Comparison of ENCODE assay signal across 28 cellular contexts in genomic region chr1:216224233-216224632, GRCh38.
"Had no signal": no experiment of that assay in that cellular context is flagged by ENCODE, and none has a peak within 500 bp of the region (broad histone marks: within the 10 kb centered on the region; RNA-seq: fewer than 3 reads in every experiment).

No MANE protein-coding gene starts in this region.

- H3K27ac ChIP-seq: body of pancreas, epithelial cell of prostate, gastroesophageal sphincter, neural progenitor cell, tibial artery, WERI-Rb-1 had no signal

- H3K4me1 ChIP-seq: body of pancreas, tibial artery had no signal

- H3K27me3 ChIP-seq: body of pancreas, cardiac muscle cell, gastroesophageal sphincter, neural progenitor cell, tibial artery had no signal

- H3K9me3 ChIP-seq: body of pancreas, gastroesophageal sphincter, tibial artery had no signal

- H3K4me3 ChIP-seq: body of pancreas, cardiac muscle cell, gastroesophageal sphincter, neural progenitor cell, tibial artery had no signal

- H3K9ac ChIP-seq: neural progenitor cell had no signal

- ATAC-seq: activated CD8-positive, alpha-beta memory T cell treated with anti-CD3 and anti-CD28 coated beads, Interleukin-2, amount 10 ng/mL, durations not matched to agents 7 days and 5 days; activated CD8-positive, alpha-beta T cell treated with anti-CD3 and anti-CD28 coated beads for 36 hours; body of pancreas; gastroesophageal sphincter; sciatic nerve; stimulated activated effector memory CD8-positive, alpha-beta T cell treated with anti-CD3 and anti-CD28 coated beads, Interleukin-12 subunit alpha, Interleukin-12 subunit beta, amount 100 ng/mL, for 72 hours; stimulated activated naive CD8-positive, alpha-beta T cell treated with anti-CD3 and anti-CD28 coated beads, Interleukin-15, amount 100 ng/mL, for 72 hours had no signal

- H3K4me2 ChIP-seq: neural progenitor cell had no signal

- DNase-seq: activated CD4-positive, alpha-beta T cell treated with anti-CD3 and anti-CD28 coated beads, Interleukin-2, amount 10 ng/mL, durations not matched to agents 7 days and 5 days; activated CD4-positive, CD25-positive, alpha-beta regulatory T cell treated with anti-CD3 and anti-CD28 coated beads, Interleukin-2, amount 50 U/mL, for 72 hours; activated CD8-positive, alpha-beta memory T cell treated with anti-CD3 and anti-CD28 coated beads, Interleukin-2, amount 10 ng/mL, durations not matched to agents 7 days and 5 days; activated CD8-positive, alpha-beta T cell treated with anti-CD3 and anti-CD28 coated beads for 36 hours; activated effector memory CD4-positive, alpha-beta T cell treated with anti-CD3 and anti-CD28 coated beads, Interleukin-2, amount 50 U/mL, for 16 hours; activated naive CD4-positive, alpha-beta T cell treated with anti-CD3 and anti-CD28 coated beads, Interleukin-2, amount 10 ng/mL, durations not matched to agents 7 days and 5 days; activated T-cell treated with anti-CD3 and anti-CD28 coated beads for 4 hours; anterior cingulate cortex; body of pancreas; cortex of kidney; head of caudate nucleus; hypothalamus; islet precursor cell; left cardiac atrium; mesendoderm; naive B cell; posterior cingulate gyrus; small intestine; stimulated activated CD4-positive, alpha-beta T cell treated with anti-CD3 and anti-CD28 coated beads, Interleukin-2, amount 100 ng/mL, for 24 hours; stimulated activated naive CD8-positive, alpha-beta T cell treated with anti-CD3 and anti-CD28 coated beads, Interleukin-15, amount 100 ng/mL, for 72 hours; tibial artery; WERI-Rb-1 had no signal

- H2AFZ ChIP-seq: neural progenitor cell had no signal

- H3K36me3 ChIP-seq: cardiac muscle cell, gastroesophageal sphincter, neural progenitor cell, tibial artery, WERI-Rb-1 had no signal
